In genomic region chr14:61562321-61563161, GRCh38 we compare ENCODE assay signal across 1 cellular context.
TF ChIP-seq lines count a peak whose summit lies in the region.

No MANE protein-coding gene starts in this region.

TF ChIP-seq in HepG2, 621 proteins besides CTCF, POLR2A, EP300 and RAD21 (continued from another document and continues in another):
- TF ChIP-seq DZIP1 (CRISPR knock-in tag; IDR thresholded peaks at IDR 0.05): no peak
- TF ChIP-seq BCL3 (CRISPR knock-in tag; IDR thresholded peaks at IDR 0.05): no peak
- no peak for TF ChIP-seq BATF2 (CRISPR knock-in tag; IDR thresholded peaks at IDR 0.05)
- TF ChIP-seq ZFX (CRISPR knock-in tag; IDR thresholded peaks at IDR 0.05; ENCODE audit: low read depth): peak; percentile 14; the same call in 1 of the 2 replicates
- TF ChIP-seq ZNF792 (CRISPR knock-in tag; IDR thresholded peaks at IDR 0.05): peak; percentile 18; the same call in 1 of the 2 replicates
- no peak for TF ChIP-seq ZNF496 (CRISPR knock-in tag; IDR thresholded peaks at IDR 0.05; ENCODE audit: insufficient replicate concordance)
- TF ChIP-seq ATF7-NPFF (CRISPR knock-in tag; IDR thresholded peaks at IDR 0.05; ENCODE audit: low read depth): no peak
- TF ChIP-seq KAT8 (CRISPR knock-in tag; IDR thresholded peaks at IDR 0.05): peak; percentile 48; the same call in 1 of the 2 replicates
- TF ChIP-seq SMARCC2 (IDR thresholded peaks at IDR 0.05): no peak
- no peak for TF ChIP-seq AGO1 (IDR thresholded peaks at IDR 0.05; ENCODE audit: low read depth, low read length, poor library complexity, severe bottlenecking)
- TF ChIP-seq ARNT2 (CRISPR knock-in tag; IDR thresholded peaks at IDR 0.05; ENCODE audit: low read depth): 0 out of 2 replicates have a peak, but pooled peaks have one; percentile 12
- TF ChIP-seq ZGPAT (CRISPR knock-in tag; IDR thresholded peaks at IDR 0.05): peak; percentile 32; the same call in 1 of the 2 replicates
- TF ChIP-seq ATF4 (CRISPR knock-in tag; IDR thresholded peaks at IDR 0.05): 0 out of 4 replicates have a peak, but pooled peaks of 1 of the 2 experiments have one; percentile 34
- 0 out of 2 replicates have a peak, but pooled peaks have one; percentile 48 for TF ChIP-seq ZXDC (CRISPR knock-in tag; IDR thresholded peaks at IDR 0.05)
- no peak for TF ChIP-seq ZNF367 (CRISPR knock-in tag; IDR thresholded peaks at IDR 0.05; ENCODE audit: borderline replicate concordance)
- TF ChIP-seq ZNF331 (CRISPR knock-in tag; IDR thresholded peaks at IDR 0.05): no peak
- no peak for TF ChIP-seq ZBTB46 (CRISPR knock-in tag; IDR thresholded peaks at IDR 0.05; ENCODE audit: borderline replicate concordance)
- TF ChIP-seq ZNF10 (CRISPR knock-in tag; IDR thresholded peaks at IDR 0.05; ENCODE audit: borderline replicate concordance, low read depth): no peak
- no peak for TF ChIP-seq ZNF567 (CRISPR knock-in tag; IDR thresholded peaks at IDR 0.05; ENCODE audit: borderline replicate concordance)
- no peak for TF ChIP-seq ZNF737 (CRISPR knock-in tag; IDR thresholded peaks at IDR 0.05; ENCODE audit: borderline replicate concordance)
- TF ChIP-seq FOXP4 (CRISPR knock-in tag; IDR thresholded peaks at IDR 0.05): no peak
- 0 out of 2 replicates have a peak, but pooled peaks have one; percentile 20 for TF ChIP-seq RCOR2 (CRISPR knock-in tag; IDR thresholded peaks at IDR 0.05)
- TF ChIP-seq NCOA2 (CRISPR knock-in tag; IDR thresholded peaks at IDR 0.05): peak; percentile 70
- peak; percentile 24; the same call in 1 of the 2 replicates for TF ChIP-seq SMAD3 (CRISPR knock-in tag; IDR thresholded peaks at IDR 0.05)
- no peak for TF ChIP-seq HNF4G (IDR thresholded peaks at IDR 0.05; ENCODE audit: borderline replicate concordance, low read depth, low read length)
- TF ChIP-seq HNF4G (CRISPR knock-in tag; IDR thresholded peaks at IDR 0.05; ENCODE audit: borderline replicate concordance, low read depth): no peak
- no peak for TF ChIP-seq HIC2 (CRISPR knock-in tag; IDR thresholded peaks at IDR 0.05; ENCODE audit: low read depth)
- TF ChIP-seq ZBTB44 (CRISPR knock-in tag; IDR thresholded peaks at IDR 0.05): no peak
- peak; percentile 88 for TF ChIP-seq MAFG (CRISPR knock-in tag; IDR thresholded peaks at IDR 0.05)
- TF ChIP-seq CCDC6 (CRISPR knock-in tag; IDR thresholded peaks at IDR 0.05): no peak
- TF ChIP-seq TOE1 (CRISPR knock-in tag; IDR thresholded peaks at IDR 0.05): no peak
- TF ChIP-seq JUNB (CRISPR knock-in tag; IDR thresholded peaks at IDR 0.05; ENCODE audit: borderline replicate concordance): peak; percentile 56; the same call in 1 of the 2 replicates
- TF ChIP-seq SRY (CRISPR knock-in tag; IDR thresholded peaks at IDR 0.05): no peak
- no peak for TF ChIP-seq RFXAP (CRISPR knock-in tag; IDR thresholded peaks at IDR 0.05; ENCODE audit: borderline replicate concordance)
- no peak for TF ChIP-seq ZNF263 (CRISPR knock-in tag; IDR thresholded peaks at IDR 0.05)
- TF ChIP-seq RARA (CRISPR knock-in tag; IDR thresholded peaks at IDR 0.05): peak; percentile 64; the same call in 1 of the 2 replicates
- TF ChIP-seq FOXK1 (CRISPR knock-in tag; IDR thresholded peaks at IDR 0.05; ENCODE audit: borderline replicate concordance, low read depth): 0 out of 2 replicates have a peak, but pooled peaks have one; percentile 21
- no peak for TF ChIP-seq FOXA1 (IDR thresholded peaks at IDR 0.05)
- 0 out of 2 replicates have a peak, but pooled peaks have one; percentile 36 for TF ChIP-seq FOXA1 (CRISPR knock-in tag; IDR thresholded peaks at IDR 0.05)
- no peak for TF ChIP-seq ZFYVE20 (CRISPR knock-in tag; IDR thresholded peaks at IDR 0.05; ENCODE audit: borderline replicate concordance, low read depth)
- TF ChIP-seq MED1 (CRISPR knock-in tag; IDR thresholded peaks at IDR 0.05): peak; percentile 78
- no peak for TF ChIP-seq TFE3 (CRISPR knock-in tag; IDR thresholded peaks at IDR 0.05)
